ENCODE assay signal across 29 cellular contexts in the genomic region with DNA sequence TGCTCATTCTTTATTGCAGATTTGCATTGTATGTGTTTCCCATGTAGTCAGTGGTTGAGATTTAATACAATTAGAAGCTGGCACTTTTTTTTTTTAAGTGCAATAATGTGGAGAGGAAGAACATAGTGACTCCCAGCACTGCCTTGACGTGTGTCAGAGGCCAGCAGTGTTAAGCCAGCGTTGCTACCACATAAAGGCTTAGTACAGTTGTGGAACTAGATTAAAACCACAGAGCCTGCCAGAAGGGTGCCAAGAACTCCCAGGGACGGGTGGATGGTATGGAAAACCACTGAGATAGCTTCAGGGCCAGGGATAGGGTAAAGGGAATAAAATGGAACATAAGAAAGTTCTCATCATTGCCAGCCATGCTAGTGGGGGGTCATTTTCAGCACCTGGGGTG.
DNase-seq lines count a peak whose midpoint lies in the region; ATAC-seq, FAIRE-seq and TF ChIP-seq lines count a peak whose summit lies in the region.
"Had no signal": no experiment of that assay in that cellular context is flagged by ENCODE, and none has a peak within 500 bp of the region (broad histone marks: within the 10 kb centered on the region; RNA-seq: fewer than 3 reads in every experiment).

No MANE protein-coding gene starts in this region.

- H3K36me3 ChIP-seq in heart left ventricle (peaks cover 0 to 44% (median 10%) of the 10 kb centered on the region in 9 donors), astrocyte (ENCODE audit: insufficient read depth, low read length) (peaks cover 72% of the 10 kb centered on the region), aorta (ENCODE audit: control insufficient read depth in 1 of 2, insufficient read depth in 2 of 2, low read length in 1 of 2) (peaks cover 3 to 7% of the 10 kb centered on the region in 2 donors)
- H3K36me3 ChIP-seq: breast epithelium, prostate gland had no signal

- TF ChIP-seq POLR2A in heart left ventricle (IDR thresholded peaks at IDR 0.05): no peak

- 40 to 61% (median 52%) methylated on average over 3 of the region's 3 CpGs for WGBS in heart left ventricle, 4 donors
- WGBS in aorta, 2 donors: 24 to 35% methylated on average over 3 of the region's 3 CpGs

- H3K27me3 ChIP-seq in heart left ventricle (no peaks in the 10 kb centered on the region), astrocyte (ENCODE audit: insufficient read depth, low read length) (no peaks in the 10 kb centered on the region), aorta (ENCODE audit: control insufficient read depth in 1 of 2, insufficient read depth in 2 of 2, low read length in 1 of 2) (no peaks in the 10 kb centered on the region)
- H3K27me3 ChIP-seq: breast epithelium, tibial nerve had no signal

- no peak for FAIRE-seq in astrocyte (lab: Jason Lieb, UNC)
- FAIRE-seq: colon had no signal

- peak overlapping the region; percentile 64 for H3K27ac Mint-ChIP-seq in astrocyte (ENCODE audit: unreplicated experiment)
- peak overlapping the region; percentile 76 for H3K27ac Mint-ChIP-seq in stimulated activated memory B cell treated with anti-CD40 and anti-IgM and Interleukin-4, amounts not matched to agents 10 μg/mL and 1 μg/mL and 100 μg/mL, for 72 hours
- H3K27ac Mint-ChIP-seq: activated CD8-positive, alpha-beta T cell treated with anti-CD3 and anti-CD28 coated beads for 36 hours; stimulated activated naive CD8-positive, alpha-beta T cell treated with anti-CD3 and anti-CD28 coated beads, Interleukin-15, amount 100 ng/mL, for 72 hours had no signal

- peaks cover 84% of the 10 kb centered on the region for H4K20me1 ChIP-seq in astrocyte (ENCODE audit: insufficient read depth, low read length)

- H3K4me1 Mint-ChIP-seq in astrocyte (ENCODE audit: low read depth, unreplicated experiment): peaks cover 55% of the 10 kb centered on the region
- H3K4me1 Mint-ChIP-seq in stimulated activated memory B cell treated with anti-CD40 and anti-IgM and Interleukin-4, amounts not matched to agents 10 μg/mL and 1 μg/mL and 100 μg/mL, for 72 hours: peaks cover 30% of the 10 kb centered on the region
- H3K4me1 Mint-ChIP-seq: stimulated activated naive CD8-positive, alpha-beta T cell treated with anti-CD3 and anti-CD28 coated beads, Interleukin-15, amount 100 ng/mL, for 72 hours had no signal

- peaks cover 32% of the 10 kb centered on the region for H3K36me3 Mint-ChIP-seq in astrocyte (ENCODE audit: low read depth, unreplicated experiment)
- peaks cover 51% of the 10 kb centered on the region for H3K36me3 Mint-ChIP-seq in stimulated activated memory B cell treated with anti-CD40 and anti-IgM and Interleukin-4, amounts not matched to agents 10 μg/mL and 1 μg/mL and 100 μg/mL, for 72 hours

- no peak overlapping the region for H2AFZ ChIP-seq in astrocyte (ENCODE audit: low read depth, low read length)

- intact Hi-C loops in heart left ventricle (cut with DNase I): no loop called here
- intact Hi-C loops in Right ventricle myocardium inferior (cut with DNase I): no loop called here
- intact Hi-C loops in aorta (cut with DNase I): no loop called here

- H3K27me3 Mint-ChIP-seq in astrocyte (ENCODE audit: low read depth, unreplicated experiment): no peaks in the 10 kb centered on the region
- no peaks in the 10 kb centered on the region for H3K27me3 Mint-ChIP-seq in stimulated activated memory B cell treated with anti-CD40 and anti-IgM and Interleukin-4, amounts not matched to agents 10 μg/mL and 1 μg/mL and 100 μg/mL, for 72 hours
- H3K27me3 Mint-ChIP-seq: activated CD8-positive, alpha-beta T cell treated with anti-CD3 and anti-CD28 coated beads for 36 hours; stimulated activated naive CD8-positive, alpha-beta T cell treated with anti-CD3 and anti-CD28 coated beads, Interleukin-15, amount 100 ng/mL, for 72 hours had no signal

- peak overlapping the region in 2 of 12 donors; percentile 4 to 31 for H3K27ac ChIP-seq in heart left ventricle
- no peak overlapping the region for H3K27ac ChIP-seq in astrocyte (ENCODE audit: low read depth, low read length)
- H3K27ac ChIP-seq in aorta (ENCODE audit: low read depth in 1 of 2, low read length in 2 of 2): no peak overlapping the region
- H3K27ac ChIP-seq: breast epithelium, HL-60, prostate gland, skin epidermis, tibial nerve had no signal

- H3K4me3 ChIP-seq in heart left ventricle: no peak overlapping the region
- H3K4me3 ChIP-seq in astrocyte (ENCODE audit: insufficient read depth, low read depth, low read length): no peak overlapping the region
- H3K4me3 ChIP-seq in aorta (ENCODE audit: low read length in 2 of 2): no peak overlapping the region
- H3K4me3 ChIP-seq: breast epithelium, prostate gland, skin epidermis, tibial nerve had no signal

- H3K79me2 ChIP-seq in astrocyte (ENCODE audit: insufficient read depth, low read length): peaks cover 94% of the 10 kb centered on the region

- H3K9me3 Mint-ChIP-seq in astrocyte (ENCODE audit: unreplicated experiment): peaks cover 2% of the 10 kb centered on the region
- no peaks in the 10 kb centered on the region for H3K9me3 Mint-ChIP-seq in stimulated activated memory B cell treated with anti-CD40 and anti-IgM and Interleukin-4, amounts not matched to agents 10 μg/mL and 1 μg/mL and 100 μg/mL, for 72 hours
- H3K9me3 Mint-ChIP-seq: activated CD8-positive, alpha-beta T cell treated with anti-CD3 and anti-CD28 coated beads for 36 hours; stimulated activated naive CD8-positive, alpha-beta T cell treated with anti-CD3 and anti-CD28 coated beads, Interleukin-15, amount 100 ng/mL, for 72 hours had no signal

- peak in 2 of 5 donors; percentile 43 to 44 for DNase-seq in heart left ventricle
- no peak for DNase-seq in Right ventricle myocardium inferior (ENCODE audit: missing footprints)
- DNase-seq in astrocyte (ENCODE audit: low read depth): no peak
- peak; percentile 63 for DNase-seq in iris pigment epithelial cell (ENCODE audit: low read depth)
- DNase-seq in aorta: no peak
- DNase-seq: activated CD4-positive, alpha-beta T cell treated with anti-CD3 and anti-CD28 coated beads for 1 hour; activated CD8-positive, alpha-beta T cell treated with anti-CD3 and anti-CD28 coated beads for 36 hours; activated gamma-delta T cell; activated T-cell treated with anti-CD3 and anti-CD28 coated beads, Interleukin-2, amount 50 U/mL, for 1 hour; DMS153; effector memory CD4-positive, alpha-beta T cell; HCEC 1CT; mesendoderm; NCI-H146; NCI-H2107; NCI-H446; nucleus accumbens; OCI-M1; stimulated activated naive CD8-positive, alpha-beta T cell treated with anti-CD3 and anti-CD28 coated beads, Interleukin-15, amount 100 ng/mL, for 72 hours; T-helper 2 cell had no signal

- ATAC-seq in heart left ventricle (peak; percentile 72 to 87 (median 84)), Right ventricle myocardium inferior (no peak), HG02970 (IDR thresholded peaks at IDR 0.05; ENCODE audit: low FRiP score, unreplicated experiment) (no peak), HG03571 (IDR thresholded peaks at IDR 0.05; ENCODE audit: unreplicated experiment) (no peak), aorta (ENCODE audit: low FRiP score) (no peak)
- ATAC-seq in stimulated activated memory B cell treated with anti-CD40 and anti-IgM and Interleukin-4, amounts not matched to agents 10 μg/mL and 1 μg/mL and 100 μg/mL, for 72 hours: no peak
- ATAC-seq: activated CD8-positive, alpha-beta T cell treated with anti-CD3 and anti-CD28 coated beads for 36 hours; stimulated activated naive CD8-positive, alpha-beta T cell treated with anti-CD3 and anti-CD28 coated beads, Interleukin-15, amount 100 ng/mL, for 72 hours had no signal

- TF ChIP-seq CTCF in heart left ventricle (IDR thresholded peaks at IDR 0.05): no peak
- TF ChIP-seq CTCF in astrocyte (IDR thresholded peaks at IDR 0.05; ENCODE audit: insufficient read depth, low read depth, low read length): no peak

- no peak overlapping the region for H3K4me3 Mint-ChIP-seq in astrocyte (ENCODE audit: unreplicated experiment)
- H3K4me3 Mint-ChIP-seq in stimulated activated memory B cell treated with anti-CD40 and anti-IgM and Interleukin-4, amounts not matched to agents 10 μg/mL and 1 μg/mL and 100 μg/mL, for 72 hours: no peak overlapping the region
- H3K4me3 Mint-ChIP-seq: activated CD8-positive, alpha-beta T cell treated with anti-CD3 and anti-CD28 coated beads for 36 hours; stimulated activated naive CD8-positive, alpha-beta T cell treated with anti-CD3 and anti-CD28 coated beads, Interleukin-15, amount 100 ng/mL, for 72 hours had no signal

- H3K9me3 ChIP-seq in heart left ventricle (no peaks in the 10 kb centered on the region), astrocyte (ENCODE audit: insufficient read depth, low read depth, low read length) (no peaks in the 10 kb centered on the region), aorta (ENCODE audit: control insufficient read depth, low read length) (no peaks in the 10 kb centered on the region)
- H3K9me3 ChIP-seq: breast epithelium, prostate gland, tibial nerve had no signal

- no peak overlapping the region for H3K9ac ChIP-seq in astrocyte (ENCODE audit: low read length)

- H3K4me1 ChIP-seq in heart left ventricle: peaks cover 0 to 67% (median 27%) of the 10 kb centered on the region in 12 donors
- H3K4me1 ChIP-seq in astrocyte (ENCODE audit: insufficient read depth, low read length): no peaks in the 10 kb centered on the region
- peaks cover 3 to 4% of the 10 kb centered on the region in 2 donors for H3K4me1 ChIP-seq in aorta (ENCODE audit: control insufficient read depth in 1 of 2, insufficient read depth in 2 of 2, low read length in 2 of 2)
- H3K4me1 ChIP-seq: breast epithelium, prostate gland had no signal

- H3K4me2 ChIP-seq in astrocyte (ENCODE audit: low read length): no peak overlapping the region

Comparison
In these comparisons a context has a peak if more than half of its experiments do, and no peak if none do; other contexts are left out.
1. ATAC-seq: peak in heart left ventricle (4 of 4); none in Right ventricle myocardium inferior (single experiment), stimulated activated memory B cell treated with anti-CD40 and anti-IgM and Interleukin-4, amounts not matched to agents 10 μg/mL and 1 μg/mL and 100 μg/mL, for 72 hours (single experiment), HG02970 (single experiment), HG03571 (single experiment) and aorta (single experiment).